In genomic region chr12:4857472-4858291, GRCh38 we compare ENCODE assay signal across 8 cellular contexts. TPM values are rescaled to one million over a fixed set of nuclear protein-coding genes. Genes with fewer than 3 reads are reported as not detected.
DNase-seq lines count a peak whose midpoint lies in the region; ATAC-seq, FAIRE-seq and TF ChIP-seq lines count a peak whose summit lies in the region.

No MANE protein-coding gene starts in this region.

- BruUV-seq in mammary epithelial cell (replicated peaks; lab: Mats Ljungman, UMichigan) = no TSS peak

- peak overlapping the region; percentile 54 for H2AFZ ChIP-seq in mammary epithelial cell (ENCODE audit: low read depth, low read length)

- no peaks in the 10 kb centered on the region for H3K79me2 ChIP-seq in mammary epithelial cell (ENCODE audit: insufficient read depth, low read length)

- in situ Hi-C loops in mammary epithelial cell (cut with MboI; ENCODE audit: low sequenced_read_pairs in 2 of 2) = loop anchor here (5.0 to 25.0 kb wide), 4 partner anchors 140 to 230 kb away; no protein-coding TSS in a partner anchor

- ATAC-seq in HG02981 (IDR thresholded peaks at IDR 0.05; ENCODE audit: unreplicated experiment) = peak; percentile 70
- ATAC-seq in HG03025 (IDR thresholded peaks at IDR 0.05; ENCODE audit: low FRiP score, unreplicated experiment) = no peak

- dilution Hi-C loops in mammary epithelial cell (cut with HindIII; ENCODE audit: low sequenced_read_pairs) = no loop called here

- no peaks in the 10 kb centered on the region for H3K4me1 ChIP-seq in mammary epithelial cell (ENCODE audit: insufficient read depth, low read length)

- H3K36me3 ChIP-seq in mammary epithelial cell (ENCODE audit: insufficient read depth, low read length) = no peaks in the 10 kb centered on the region

- FAIRE-seq in islet of Langerhans (lab: Jason Lieb, UNC) = peak; percentile 74

- no peaks in the 10 kb centered on the region for H4K20me1 ChIP-seq in mammary epithelial cell (ENCODE audit: insufficient read depth, low read length)

- H3K9ac ChIP-seq in mammary epithelial cell (ENCODE audit: insufficient read depth, low read length) = no peak overlapping the region

- TF ChIP-seq CTCF in WI38 (IDR thresholded peaks at IDR 0.05; ENCODE audit: low read depth, low read length) (peak; percentile 96), mammary epithelial cell (conservative IDR thresholded peaks at IDR 0.05 in 1 of 2, IDR thresholded peaks at IDR 0.05 in 1 of 2; ENCODE audit: extremely low read depth in 1 of 2, insufficient read depth in 1 of 2, low read depth in 1 of 2, low read length in 2 of 2) (peak; percentile 88 to 93)

- H3K4me2 ChIP-seq in mammary epithelial cell (ENCODE audit: insufficient read depth, low read depth, low read length) = peak overlapping the region; percentile 61

- peak; percentile 88 for DNase-seq in GM03348 (ENCODE audit: low spot score)
- DNase-seq in NCI-H2171 treated with DMSO at 0.1 percent for 48 hours (lab: John Stamatoyannopoulos, UW) = peak; percentile 65
- DNase-seq in mammary epithelial cell = peak; percentile 39
- DNase-seq in stimulated activated CD4-positive, alpha-beta T cell treated with anti-CD3 and anti-CD28 coated beads, Interleukin-15, amount 100 ng/mL, for 1 hour (ENCODE audit: low read depth in 1 of 2, low spot score in 1 of 2) = peak; percentile 46 to 60

- H3K27me3 ChIP-seq in mammary epithelial cell (ENCODE audit: insufficient read depth, low read length) = no peaks in the 10 kb centered on the region

- CTCF ChIA-PET in mammary epithelial cell (lab: Charles Lee; ENCODE audit: low non-redundant PET) = interaction anchor here (0.5 to 0.6 kb wide), 3 partner anchors 9 to 199 kb away, joined by 3 read pairs; no protein-coding TSS in a partner anchor

- 6% methylated on average over 18 of the region's 24 CpGs for WGBS in mammary epithelial cell (ENCODE audit: low coverage, missing lambda C conversion rate)

- H3K4me3 ChIP-seq in WI38 (ENCODE audit: low read depth, low read length) (no peak overlapping the region), mammary epithelial cell (replicated peaks in 1 of 3; ENCODE audit: insufficient read depth in 1 of 3, low read depth in 2 of 3, low read length in 3 of 3) (no peak overlapping the region)

- H3K9me3 ChIP-seq in mammary epithelial cell (replicated peaks; ENCODE audit: insufficient read depth, low read length) = no peaks in the 10 kb centered on the region

- H3K27ac ChIP-seq in mammary epithelial cell (ENCODE audit: insufficient read depth, low read depth, low read length) = no peak overlapping the region

- intact Hi-C loops in mammary epithelial cell (cut with micrococcal nuclease) = loop anchor here (1.0 to 10.0 kb wide), 3 partner anchors 227 to 1187 kb away; no protein-coding TSS in a partner anchor

RNA-seq across cellular contexts. Expression of gene KCNA1, which starts 52.0 kb away (rescaled TPM):
- total RNA-seq in mammary epithelial cell = not detected
- polyA plus RNA-seq in mammary epithelial cell = not detected
- polyA minus RNA-seq in mammary epithelial cell = not detected
